ENCODE assay signal across 13 cellular contexts in genomic region chr16:20866792-20867191, GRCh38. TPM values are rescaled to one million over a fixed set of nuclear protein-coding genes. Genes with fewer than 3 reads are reported as not detected.
DNase-seq lines count a peak whose midpoint lies in the region; ATAC-seq and TF ChIP-seq lines count a peak whose summit lies in the region.
"Had no signal": no experiment of that assay in that cellular context is flagged by ENCODE, and none has a peak within 500 bp of the region (broad histone marks: within the 10 kb centered on the region; RNA-seq: fewer than 3 reads in every experiment).

No MANE protein-coding gene starts in this region.

- no peak overlapping the region for H3K4me3 ChIP-seq in transverse colon
- no peak overlapping the region for H3K4me3 ChIP-seq in Karpas-422 (ENCODE audit: low read length)
- H3K4me3 ChIP-seq in dorsolateral prefrontal cortex = no peak overlapping the region
- H3K4me3 ChIP-seq: Peyer's patch had no signal

- H3K9me3 ChIP-seq in transverse colon = no peaks in the 10 kb centered on the region
- H3K9me3 ChIP-seq in Karpas-422 (ENCODE audit: low read length) = no peaks in the 10 kb centered on the region
- H3K9me3 ChIP-seq: Peyer's patch had no signal

- TF ChIP-seq EP300 in transverse colon (IDR thresholded peaks at IDR 0.05; ENCODE audit: low read depth) = no peak

- in situ Hi-C loops in transverse colon (cut with MboI; ENCODE audit: low pct_ligation_motif_present in 1 of 4, low pct_unique_long_range_greater_than_20kb in 1 of 4, low sequenced_read_pairs in 3 of 4) = no loop called here

- H4K20me1 ChIP-seq in Karpas-422 (ENCODE audit: insufficient read depth, low read depth, low read length) = no peaks in the 10 kb centered on the region

- no peak overlapping the region for H3K9ac ChIP-seq in Karpas-422 (ENCODE audit: low read length)

- POLR2A ChIA-PET in MCF 10A (lab: Yijun Ruan, JAX) = interaction anchor here (0.6 to 13.3 kb wide), 13 partner anchors 8 to 434 kb away, joined by 3 to 343 read pairs (median 12); partner anchors contain the start of genes DCUN1D3, LYRM1 and THUMPD1

- H3K27ac ChIP-seq in transverse colon = peak overlapping the region; percentile 46 to 83 (median 67)
- H3K27ac ChIP-seq in Karpas-422 (ENCODE audit: low read length) = no peak overlapping the region
- H3K27ac ChIP-seq in dorsolateral prefrontal cortex = peak overlapping the region in 23 of 59 donors; percentile 3 to 77 (median 33)

- peaks cover 85% of the 10 kb centered on the region for H3K79me2 ChIP-seq in Karpas-422 (ENCODE audit: low read length)

- H3K9me3 Mint-ChIP-seq in activated T-cell treated with anti-CD3 and anti-CD28 coated beads, Interleukin-2, amount 50 U/mL, for 24 hours = no peaks in the 10 kb centered on the region
- H3K9me3 Mint-ChIP-seq in MCF 10A (ENCODE audit: unreplicated experiment) (no peaks in the 10 kb centered on the region), mesothelial cell of epicardium (peaks cover 11% of the 10 kb centered on the region)
- H3K9me3 Mint-ChIP-seq: activated naive CD4-positive, alpha-beta T cell treated with anti-CD3 and anti-CD28 coated beads, Interleukin-2, amount 50 U/mL, for 24 hours had no signal

- ATAC-seq in HG03354 (IDR thresholded peaks at IDR 0.05; ENCODE audit: poor library complexity, severe bottlenecking, unreplicated experiment) = no peak

- CTCF ChIA-PET in MCF 10A (lab: Yijun Ruan, JAX) = interaction anchor here (1.0 to 3.9 kb wide), 9 partner anchors 8 to 60 kb away, joined by 3 to 31 read pairs (median 5); partner anchors contain the start of genes DCUN1D3, ERI2, LYRM1 and REXO5

- H3K4me3 Mint-ChIP-seq in activated T-cell treated with anti-CD3 and anti-CD28 coated beads, Interleukin-2, amount 50 U/mL, for 24 hours = no peak overlapping the region
- H3K4me3 Mint-ChIP-seq in MCF 10A (ENCODE audit: unreplicated experiment) = peak overlapping the region; percentile 64
- no peak overlapping the region for H3K4me3 Mint-ChIP-seq in mesothelial cell of epicardium
- H3K4me3 Mint-ChIP-seq: activated naive CD4-positive, alpha-beta T cell treated with anti-CD3 and anti-CD28 coated beads, Interleukin-2, amount 50 U/mL, for 24 hours had no signal

- H3K36me3 Mint-ChIP-seq in activated T-cell treated with anti-CD3 and anti-CD28 coated beads, Interleukin-2, amount 50 U/mL, for 24 hours (ENCODE audit: low read depth) = peaks cover 20% of the 10 kb centered on the region
- H3K36me3 Mint-ChIP-seq in MCF 10A (ENCODE audit: insufficient read depth, unreplicated experiment) = peaks cover 32% of the 10 kb centered on the region
- H3K36me3 Mint-ChIP-seq in mesothelial cell of epicardium = peaks cover 15% of the 10 kb centered on the region

- no peak overlapping the region for H3K4me2 ChIP-seq in Karpas-422 (ENCODE audit: low read depth, low read length, poor library complexity, severe bottlenecking)

- H3K4me1 Mint-ChIP-seq in activated T-cell treated with anti-CD3 and anti-CD28 coated beads, Interleukin-2, amount 50 U/mL, for 24 hours (ENCODE audit: low read depth) = peaks cover 31% of the 10 kb centered on the region
- H3K4me1 Mint-ChIP-seq in MCF 10A (ENCODE audit: insufficient read depth, unreplicated experiment) = peaks cover 63% of the 10 kb centered on the region
- peaks cover 46% of the 10 kb centered on the region for H3K4me1 Mint-ChIP-seq in mesothelial cell of epicardium

- H3K9me2 ChIP-seq in Karpas-422 (replicated peaks; ENCODE audit: insufficient read depth, low read length) = no peaks in the 10 kb centered on the region

- intact Hi-C loops in MCF 10A (cut with micrococcal nuclease) = no loop called here
- intact Hi-C loops in transverse colon (cut with DNase I; ENCODE audit: low total_unique reads) = no loop called here
- intact Hi-C loops in dorsolateral prefrontal cortex (cut with DNase I) = loop anchor here in 1 of 2 donors (5.0 kb wide), 1 partner anchor 216 kb away; no protein-coding TSS in a partner anchor

- TF ChIP-seq CTCF in MCF 10A (IDR thresholded peaks at IDR 0.05; ENCODE audit: unreplicated experiment) (no peak), mesothelial cell of epicardium (IDR thresholded peaks at IDR 0.05; ENCODE audit: unreplicated experiment) (no peak), transverse colon (IDR thresholded peaks at IDR 0.05) (no peak), dorsolateral prefrontal cortex (IDR thresholded peaks at IDR 0.05 in 54 of 56, conservative IDR thresholded peaks at IDR 0.05 in 2 of 56; ENCODE audit: low read depth in 1 of 56, partially characterized antibody in 56 of 56) (no peak)

- 81 to 100% methylated on average over 1 to 3 of the region's 3 CpGs for WGBS in transverse colon (ENCODE audit: low coverage in 1 of 2), 2 donors

- no peak for TF ChIP-seq POLR2A in transverse colon (IDR thresholded peaks at IDR 0.05)

- no peak for DNase-seq in activated T-cell treated with anti-CD3 and anti-CD28 coated beads, Interleukin-2, amount 50 U/mL, for 24 hours
- DNase-seq in activated T-cell treated with anti-CD3 and anti-CD28 coated beads for 4 hours = no peak
- DNase-seq in MCF 10A (ENCODE audit: unreplicated experiment) = no peak
- no peak for DNase-seq in mesothelial cell of epicardium (ENCODE audit: low spot score in 2 of 2, unreplicated experiment in 2 of 2)
- DNase-seq in transverse colon = no peak
- no peak for DNase-seq in Karpas-422
- no peak for DNase-seq in dorsolateral prefrontal cortex
- DNase-seq: activated CD4-positive, CD25-positive, alpha-beta regulatory T cell; effector CD8-positive, alpha-beta T cell; NCI-H2081; Peyer's patch had no signal

- H3K4me1 ChIP-seq in transverse colon (peaks cover 39 to 58% (median 50%) of the 10 kb centered on the region in 4 donors), Karpas-422 (ENCODE audit: low read length) (0 out of 2 replicates have a peak, but pooled peaks cover 2% of the 10 kb centered on the region)

- H3K27me3 ChIP-seq in transverse colon = no peaks in the 10 kb centered on the region
- H3K27me3 ChIP-seq in Karpas-422 (ENCODE audit: low read length) = no peaks in the 10 kb centered on the region
- H3K27me3 ChIP-seq in dorsolateral prefrontal cortex = no peaks in the 10 kb centered on the region
- H3K27me3 ChIP-seq: Peyer's patch had no signal

- H3K36me3 ChIP-seq in transverse colon = peaks cover 0 to 3% (median 0%) of the 10 kb centered on the region in 4 donors
- no peaks in the 10 kb centered on the region for H3K36me3 ChIP-seq in Karpas-422 (ENCODE audit: insufficient read depth, low read length)

- no TSS peak for BruUV-seq in MCF 10A (replicated peaks; lab: Mats Ljungman, UMichigan)

- H2AFZ ChIP-seq in Karpas-422 (ENCODE audit: low read length) = no peak overlapping the region

- H3K27ac Mint-ChIP-seq in activated T-cell treated with anti-CD3 and anti-CD28 coated beads, Interleukin-2, amount 50 U/mL, for 24 hours = peak overlapping the region; percentile 72
- H3K27ac Mint-ChIP-seq in MCF 10A (ENCODE audit: low read depth, unreplicated experiment) (peak overlapping the region; percentile 99), mesothelial cell of epicardium (peak overlapping the region; percentile 91)
- H3K27ac Mint-ChIP-seq: activated naive CD4-positive, alpha-beta T cell treated with anti-CD3 and anti-CD28 coated beads, Interleukin-2, amount 50 U/mL, for 24 hours had no signal

- H3K27me3 Mint-ChIP-seq in activated T-cell treated with anti-CD3 and anti-CD28 coated beads, Interleukin-2, amount 50 U/mL, for 24 hours = no peaks in the 10 kb centered on the region
- H3K27me3 Mint-ChIP-seq in MCF 10A (ENCODE audit: insufficient read depth, unreplicated experiment) (no peaks in the 10 kb centered on the region), mesothelial cell of epicardium (ENCODE audit: low read depth) (no peaks in the 10 kb centered on the region)
- H3K27me3 Mint-ChIP-seq: activated naive CD4-positive, alpha-beta T cell treated with anti-CD3 and anti-CD28 coated beads, Interleukin-2, amount 50 U/mL, for 24 hours had no signal

RNA-seq across cellular contexts. Expression of gene DCUN1D3, which starts 33.4 kb away (rescaled TPM):
- 31.0 and 31.7 TPM in 2 replicates for total RNA-seq in MCF 10A (2022)
- 10.8 to 12.4 TPM (median 12.0 TPM) in 3 replicates for total RNA-seq in mesothelial cell of epicardium
- total RNA-seq in transverse colon = 10 to 100 TPM in 2 of 4 donors, 1 to 10 TPM in 2; 5.6 to 47.6 (median 10.5) TPM
- total RNA-seq in Karpas-422 (2014; rRNA removed; shearing (Covaris generic); ENCODE audit: low replicate concordance) = 6.2 and 7.3 TPM in 2 replicates
- total RNA-seq in dorsolateral prefrontal cortex = 10 to 100 TPM in 119 of 120 experiments, 1 to 10 TPM in 1; 9.7 to 23.3 (median 14.8) TPM

RNA-seq across cellular contexts. Expression of gene LYRM1, which starts 33.8 kb away (rescaled TPM):
- total RNA-seq in MCF 10A (2022) (67.3 and 92.8 TPM in 2 replicates), mesothelial cell of epicardium (14.7 to 16.0 TPM (median 15.9 TPM) in 3 replicates), transverse colon (10 to 100 TPM in 3 of 4 donors, 1 to 10 TPM in 1; 7.9 to 74.6 (median 27.5) TPM), dorsolateral prefrontal cortex (10 to 100 TPM; 15.4 to 38.4 (median 24.8) TPM)
- 37.6 and 43.2 TPM in 2 replicates for total RNA-seq in Karpas-422 (2014; rRNA removed; shearing (Covaris generic); ENCODE audit: low replicate concordance)
